ENCODE assay signal across 8 cellular contexts in the genomic region with DNA sequence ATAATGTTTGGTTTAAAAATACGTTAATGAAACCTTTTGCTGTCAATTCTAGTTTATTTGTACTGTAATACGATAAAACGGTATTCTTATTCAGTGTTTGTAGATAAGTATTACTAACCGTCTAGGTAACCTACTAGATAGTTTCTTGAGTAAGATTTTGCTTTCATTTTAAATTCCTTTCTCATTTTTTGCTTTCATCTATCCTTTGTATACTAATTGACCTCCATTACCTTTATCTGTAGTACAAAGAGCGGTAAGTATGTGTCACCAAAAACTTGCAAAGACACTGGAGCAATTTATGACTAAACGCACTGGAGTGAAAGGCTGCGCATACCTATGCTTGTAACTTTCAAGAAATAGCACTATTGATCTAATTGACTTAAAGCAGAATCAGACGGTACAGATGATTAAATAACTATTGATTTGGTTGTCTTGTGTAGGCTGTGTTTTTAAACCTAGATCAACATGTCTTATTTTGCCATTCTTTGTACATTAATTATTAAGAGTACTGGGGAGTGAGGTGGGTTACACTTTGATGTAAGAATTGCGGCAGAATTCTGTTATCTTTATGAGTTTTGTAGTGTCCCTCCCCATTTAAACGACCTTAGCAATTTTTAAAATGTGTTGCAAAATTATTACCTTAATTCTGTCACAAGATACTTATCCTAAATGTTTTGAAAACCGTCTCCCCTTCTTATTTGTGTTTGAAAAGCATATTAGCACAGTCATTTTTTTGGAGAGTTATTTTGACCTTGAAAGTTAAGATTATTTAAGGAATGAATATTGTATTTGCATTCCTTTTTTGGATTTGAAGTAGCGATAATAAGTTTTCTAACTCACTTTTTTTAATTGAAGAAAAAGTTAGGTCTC. TPM values are rescaled to one million over a fixed set of nuclear protein-coding genes. Genes with fewer than 3 reads are reported as not detected.
DNase-seq lines count a peak whose midpoint lies in the region; ATAC-seq and TF ChIP-seq lines count a peak whose summit lies in the region.

No MANE protein-coding gene starts in this region.

- H3K27me3 ChIP-seq in heart left ventricle (no peaks in the 10 kb centered on the region), iPS-20b (ENCODE audit: insufficient read depth, low read length) (no peaks in the 10 kb centered on the region)

- H3K4me3 Mint-ChIP-seq in activated naive CD4-positive, alpha-beta T cell treated with anti-CD3 and anti-CD28 coated beads, Interleukin-2, amount 10 ng/mL, durations not matched to agents 7 days and 5 days = peak overlapping the region; percentile 87
- H3K4me3 Mint-ChIP-seq in stimulated activated naive CD8-positive, alpha-beta T cell treated with anti-CD3 and anti-CD28 coated beads, Interleukin-15, Interleukin-2, amounts not matched to agents 100 ng/mL and 50 ng/mL, for 24 hours = peak overlapping the region; percentile 95

- TF ChIP-seq POLR2A in heart left ventricle (IDR thresholded peaks at IDR 0.05) = no peak

- H3K27ac ChIP-seq in heart left ventricle (peak overlapping the region in 11 of 12 donors; percentile 87 to 100 (median 97)), iPS-20b (ENCODE audit: low read length) (no peak overlapping the region)

- intact Hi-C loops in heart left ventricle (cut with DNase I) (loop anchor here (5.0 to 10.0 kb wide), 17 partner anchors 84 to 622 kb away; partner anchors contain the start of genes NUBPL (in 3 of the 10), RNU6-7 (in 2 of the 10), RNU6-8 (in 2 of the 10) and DTD2 (in 1 of the 10)), Right ventricle myocardium superior (cut with DNase I) (loop anchor here (10.0 kb wide), 2 partner anchors 144 to 396 kb away; no protein-coding TSS in a partner anchor)

- DNase-seq in heart left ventricle (no peak), Right ventricle myocardium superior (no peak), NCI-H1105 (lab: John Stamatoyannopoulos, UW) (no peak), Kasumi-1 (lab: John Stamatoyannopoulos, UW) (no peak)
- no peak for DNase-seq in activated naive CD4-positive, alpha-beta T cell treated with anti-CD3 and anti-CD28 coated beads, Interleukin-2, amount 10 ng/mL, durations not matched to agents 7 days and 5 days
- DNase-seq in effector CD8-positive, alpha-beta T cell (lab: John Stamatoyannopoulos, UW) = no peak

- H3K4me1 ChIP-seq in heart left ventricle (peaks cover 5 to 64% (median 36%) of the 10 kb centered on the region in 12 donors), iPS-20b (ENCODE audit: insufficient read depth, low read length) (peaks cover 20% of the 10 kb centered on the region)

- H3K27ac Mint-ChIP-seq in activated naive CD4-positive, alpha-beta T cell treated with anti-CD3 and anti-CD28 coated beads, Interleukin-2, amount 10 ng/mL, durations not matched to agents 7 days and 5 days = peak overlapping the region; percentile 94
- peak overlapping the region; percentile 86 for H3K27ac Mint-ChIP-seq in stimulated activated naive CD8-positive, alpha-beta T cell treated with anti-CD3 and anti-CD28 coated beads, Interleukin-15, Interleukin-2, amounts not matched to agents 100 ng/mL and 50 ng/mL, for 24 hours

- peaks cover 8% of the 10 kb centered on the region for H3K36me3 Mint-ChIP-seq in activated naive CD4-positive, alpha-beta T cell treated with anti-CD3 and anti-CD28 coated beads, Interleukin-2, amount 10 ng/mL, durations not matched to agents 7 days and 5 days
- H3K36me3 Mint-ChIP-seq in stimulated activated naive CD8-positive, alpha-beta T cell treated with anti-CD3 and anti-CD28 coated beads, Interleukin-15, Interleukin-2, amounts not matched to agents 100 ng/mL and 50 ng/mL, for 24 hours (ENCODE audit: low read depth) = no peaks in the 10 kb centered on the region

- 27 to 41% (median 37%) methylated on average over 12 of the region's 12 CpGs for WGBS in heart left ventricle, 4 donors

- no peak for ATAC-seq in heart left ventricle
- no peak for ATAC-seq in Right ventricle myocardium superior (ENCODE audit: poor library complexity)

- H3K4me3 ChIP-seq in heart left ventricle = peak overlapping the region; percentile 75 to 95 (median 92)
- H3K4me3 ChIP-seq in iPS-20b (ENCODE audit: low read length) = peak overlapping the region; percentile 96

- CTCF ChIA-PET in activated naive CD4-positive, alpha-beta T cell treated with anti-CD3 and anti-CD28 coated beads, Interleukin-2, amount 10 ng/mL, durations not matched to agents 7 days and 5 days (lab: Charles Lee) = interaction anchor here (0.6 kb wide), 1 partner anchor 64 kb away, joined by 3 read pairs; no protein-coding TSS in a partner anchor

- H3K4me1 Mint-ChIP-seq in activated naive CD4-positive, alpha-beta T cell treated with anti-CD3 and anti-CD28 coated beads, Interleukin-2, amount 10 ng/mL, durations not matched to agents 7 days and 5 days = peaks cover 34% of the 10 kb centered on the region
- peaks cover 42% of the 10 kb centered on the region for H3K4me1 Mint-ChIP-seq in stimulated activated naive CD8-positive, alpha-beta T cell treated with anti-CD3 and anti-CD28 coated beads, Interleukin-15, Interleukin-2, amounts not matched to agents 100 ng/mL and 50 ng/mL, for 24 hours (ENCODE audit: low read depth)

- H3K9me3 ChIP-seq in heart left ventricle (no peaks in the 10 kb centered on the region), iPS-20b (ENCODE audit: insufficient read depth, low read depth, low read length) (no peaks in the 10 kb centered on the region)

- no peak for TF ChIP-seq CTCF in heart left ventricle (IDR thresholded peaks at IDR 0.05)

- H3K36me3 ChIP-seq in heart left ventricle (no peaks in the 10 kb centered on the region), iPS-20b (ENCODE audit: insufficient read depth, low read depth, low read length) (no peaks in the 10 kb centered on the region)

- no peaks in the 10 kb centered on the region for H3K9me3 Mint-ChIP-seq in activated naive CD4-positive, alpha-beta T cell treated with anti-CD3 and anti-CD28 coated beads, Interleukin-2, amount 10 ng/mL, durations not matched to agents 7 days and 5 days
- H3K9me3 Mint-ChIP-seq in stimulated activated naive CD8-positive, alpha-beta T cell treated with anti-CD3 and anti-CD28 coated beads, Interleukin-15, Interleukin-2, amounts not matched to agents 100 ng/mL and 50 ng/mL, for 24 hours = no peaks in the 10 kb centered on the region

- peaks cover 16% of the 10 kb centered on the region for H3K27me3 Mint-ChIP-seq in activated naive CD4-positive, alpha-beta T cell treated with anti-CD3 and anti-CD28 coated beads, Interleukin-2, amount 10 ng/mL, durations not matched to agents 7 days and 5 days
- H3K27me3 Mint-ChIP-seq in stimulated activated naive CD8-positive, alpha-beta T cell treated with anti-CD3 and anti-CD28 coated beads, Interleukin-15, Interleukin-2, amounts not matched to agents 100 ng/mL and 50 ng/mL, for 24 hours = peaks cover 8% of the 10 kb centered on the region

- peak overlapping the region; percentile 94 for H3K9ac ChIP-seq in iPS-20b (ENCODE audit: low read depth, low read length)

RNA-seq across cellular contexts. Expression of gene ARHGAP5, which starts 1.9 kb away (rescaled TPM):
- total RNA-seq in heart left ventricle (100 to 1,000 TPM; 141 to 277 (median 254) TPM), Right ventricle myocardium superior (192 TPM)
- polyA plus RNA-seq in heart left ventricle = 10 to 100 TPM; 21.0 to 55.2 TPM
